ENCODE assay signal across 15 cellular contexts in genomic region chr2:72035518-72036172, GRCh38.
DNase-seq lines count a peak whose midpoint lies in the region; ATAC-seq, FAIRE-seq and TF ChIP-seq lines count a peak whose summit lies in the region.
"Had no signal": no experiment of that assay in that cellular context is flagged by ENCODE, and none has a peak within 500 bp of the region (broad histone marks: within the 10 kb centered on the region; RNA-seq: fewer than 3 reads in every experiment).

No MANE protein-coding gene starts in this region.

- ATAC-seq in HepG2, result no peak; the same call in 2 of the 3 replicates
- ATAC-seq in GM19324 (IDR thresholded peaks at IDR 0.05; ENCODE audit: low FRiP score, unreplicated experiment), result no peak
- ATAC-seq: effector memory CD8-positive, alpha-beta T cell; left lung; natural killer cell; T-cell had no signal

- in situ Hi-C loops in HepG2 (cut with HindIII; ENCODE audit: extremely low pct_ligation_motif_present, low pct_unique_long_range_greater_than_20kb), result no loop called here

- CTCF ChIA-PET in HepG2 (lab: Yijun Ruan, JAX; ENCODE audit: low intra/inter-chr PET ratio, low total read pairs), result no interaction called here

- TF ChIP-seq CTCF in HFF-Myc (IDR thresholded peaks at IDR 0.05; ENCODE audit: low read depth, low read length, missing control alignments) (no peak), cardiac fibroblast (IDR thresholded peaks at IDR 0.05; ENCODE audit: low read depth, low read length) (no peak), HepG2 (CRISPR knock-in tag; IDR thresholded peaks at IDR 0.05) (no peak)

- WGBS in HepG2 (ENCODE audit: low lambda C conversion rate), result 20% methylated on average over 12 of the region's 12 CpGs

- H2AFZ ChIP-seq in HepG2 (ENCODE audit: low read length), result no peak overlapping the region

- DNase-seq in D341Med (ENCODE audit: low spot score), result peak; percentile 12
- peak; percentile 12 for DNase-seq in HFF-Myc (ENCODE audit: extremely low read depth, low read depth)
- peak; percentile 48 to 66 for DNase-seq in cardiac fibroblast (ENCODE audit: low read depth in 2 of 2)
- DNase-seq in HepG2 (ENCODE audit: low spot score), result no peak
- DNase-seq in NCI-H2081 treated with DMSO at 0.1 percent for 48 hours (lab: John Stamatoyannopoulos, UW), result no peak
- no peak for DNase-seq in SK-N-DZ (ENCODE audit: low spot score)
- no peak for DNase-seq in amniotic stem cell (lab: John Stamatoyannopoulos, UW)
- DNase-seq: activated CD4-positive, alpha-beta T cell treated with anti-CD3 and anti-CD28 coated beads, Interleukin-2, amount 50 U/mL, for 4 hours; effector memory CD8-positive, alpha-beta T cell; natural killer cell; stimulated activated CD4-positive, alpha-beta T cell treated with anti-CD3 and anti-CD28 coated beads, Interleukin-2, amount 100 ng/mL, for 48 hours had no signal

- intact Hi-C loops in HepG2 (cut with micrococcal nuclease; ENCODE audit: unreplicated experiment), result no loop called here

- TF ChIP-seq POLR2A in HepG2 (IDR thresholded peaks at IDR 0.05; ENCODE audit: insufficient read depth in 1 of 2, low read depth in 2 of 2, low read length in 2 of 2), result no peak

- POLR2A ChIA-PET in HepG2 (lab: Yijun Ruan, JAX), result no interaction called here

- no peak for FAIRE-seq in HepG2 (lab: Jason Lieb, UNC)

- no peak overlapping the region for H3K27ac ChIP-seq in HepG2 (ENCODE audit: extremely low read length, insufficient read depth, low read length)
- H3K27ac ChIP-seq: heart right ventricle, left lung had no signal

- H3K36me3 ChIP-seq in HepG2 (replicated peaks in 1 of 2; ENCODE audit: control insufficient read depth in 1 of 2, insufficient read depth in 2 of 2, low read length in 2 of 2), result no peaks in the 10 kb centered on the region
- H3K36me3 ChIP-seq: heart right ventricle, left lung had no signal

- no peaks in the 10 kb centered on the region for H3K9me3 ChIP-seq in HepG2 (ENCODE audit: low read length)
- H3K9me3 ChIP-seq: heart right ventricle, left lung had no signal

- H4K20me1 ChIP-seq in HepG2 (ENCODE audit: insufficient read depth, low read length), result peaks cover 3% of the 10 kb centered on the region; the same call in 1 of the 2 replicates

- no peak overlapping the region for H3K4me2 ChIP-seq in HepG2 (ENCODE audit: low read depth, low read length)

- BruUV-seq in HepG2 (replicated peaks; lab: Mats Ljungman, UMichigan), result no TSS peak

- TF ChIP-seq EP300 in HepG2 (IDR thresholded peaks at IDR 0.05; ENCODE audit: low read depth in 2 of 2, low read length in 2 of 2) (no peak), HepG2 (CRISPR knock-in tag; IDR thresholded peaks at IDR 0.05; ENCODE audit: borderline replicate concordance) (no peak)

- no peak overlapping the region for H3K4me3 ChIP-seq in HFF-Myc (replicated peaks; ENCODE audit: low read depth, low read length)
- no peak overlapping the region for H3K4me3 ChIP-seq in cardiac fibroblast (replicated peaks in 1 of 2; ENCODE audit: low read depth in 2 of 2, low read length in 2 of 2)
- no peak overlapping the region for H3K4me3 ChIP-seq in HepG2 (replicated peaks in 1 of 3; ENCODE audit: insufficient read depth in 1 of 3, low read depth in 2 of 3, low read length in 3 of 3)
- H3K4me3 ChIP-seq: heart right ventricle, left lung had no signal

- H3K79me2 ChIP-seq in HepG2 (ENCODE audit: insufficient read depth, low read length), result no peaks in the 10 kb centered on the region

- TF ChIP-seq RAD21 in HepG2 (CRISPR knock-in tag; IDR thresholded peaks at IDR 0.05), result no peak

- no peaks in the 10 kb centered on the region for H3K4me1 ChIP-seq in HepG2 (ENCODE audit: insufficient read depth, low read length)
- H3K4me1 ChIP-seq: heart right ventricle, left lung had no signal

- H3K9ac ChIP-seq in HepG2 (ENCODE audit: insufficient read depth, low read depth, low read length), result no peak overlapping the region

- peaks cover 4 to 76% of the 10 kb centered on the region in 2 experiments; a peak in 4 of 5 replicates for H3K27me3 ChIP-seq in HepG2 (ENCODE audit: control insufficient read depth in 1 of 2, insufficient read depth in 2 of 2, low read length in 2 of 2)
- H3K27me3 ChIP-seq: left lung had no signal

TF ChIP-seq in HepG2, 621 proteins besides CTCF, POLR2A, EP300 and RAD21:
- TF ChIP-seq ATF7 (IDR thresholded peaks at IDR 0.05) (peak; percentile 97), ATF7 (CRISPR knock-in tag; IDR thresholded peaks at IDR 0.05) (no peak), DMAP1 (CRISPR knock-in tag; IDR thresholded peaks at IDR 0.05) (no peak), NR2C2 (CRISPR knock-in tag; IDR thresholded peaks at IDR 0.05; ENCODE audit: borderline replicate concordance) (0 out of 2 replicates have a peak, but pooled peaks have one; percentile 29), CREB1 (IDR thresholded peaks at IDR 0.05) (peak; percentile 96), CREB1 (CRISPR knock-in tag; IDR thresholded peaks at IDR 0.05) (no peak)

Comparison
In these comparisons a context has a peak if more than half of its experiments do, and no peak if none do; other contexts are left out.
1. DNase-seq: peak in D341Med (single experiment), HFF-Myc (single experiment) and cardiac fibroblast (2 of 2); none in HepG2 (single experiment), NCI-H2081 treated with DMSO at 0.1 percent for 48 hours (single experiment), SK-N-DZ (single experiment) and amniotic stem cell (single experiment).